In genomic region chr20:34090645-34091044, GRCh38 we compare ENCODE assay signal across 10 cellular contexts.
"Had no signal": no experiment of that assay in that cellular context is flagged by ENCODE, and none has a peak within 500 bp of the region (broad histone marks: within the 10 kb centered on the region; RNA-seq: fewer than 3 reads in every experiment).

No MANE protein-coding gene starts in this region.

- ATAC-seq: activated CD4-positive, CD25-positive, alpha-beta regulatory T cell treated with anti-CD3 and anti-CD28 coated beads, Interleukin-2, amount 50 U/mL, for 24 hours; body of pancreas; naive thymus-derived CD4-positive, alpha-beta T cell had no signal

- H3K4me3 Mint-ChIP-seq: activated naive CD4-positive, alpha-beta T cell treated with anti-CD3 and anti-CD28 coated beads, Interleukin-2, amount 10 ng/mL, durations not matched to agents 7 days and 5 days; activated T-helper 1 cell treated with anti-CD3 and anti-CD28 coated beads, Interleukin-12 subunit alpha, Interleukin-12 subunit beta, Interleukin-2, Interleukin-4 antibody, amounts not matched to agents 30 ng/mL and 10 ng/mL and 1 ng/mL, durations not matched to agents 14 hours and 24 hours and 36 hours; naive thymus-derived CD4-positive, alpha-beta T cell had no signal

- H3K27me3 Mint-ChIP-seq: activated naive CD4-positive, alpha-beta T cell treated with anti-CD3 and anti-CD28 coated beads, Interleukin-2, amount 10 ng/mL, durations not matched to agents 7 days and 5 days; naive thymus-derived CD4-positive, alpha-beta T cell had no signal

- H3K27ac Mint-ChIP-seq: activated T-helper 1 cell treated with anti-CD3 and anti-CD28 coated beads, Interleukin-12 subunit alpha, Interleukin-12 subunit beta, Interleukin-2, Interleukin-4 antibody, amounts not matched to agents 30 ng/mL and 10 ng/mL and 1 ng/mL, durations not matched to agents 14 hours and 24 hours and 36 hours had no signal

- H3K9me3 Mint-ChIP-seq: activated naive CD4-positive, alpha-beta T cell treated with anti-CD3 and anti-CD28 coated beads, Interleukin-2, amount 10 ng/mL, durations not matched to agents 7 days and 5 days; activated T-helper 1 cell treated with anti-CD3 and anti-CD28 coated beads, Interleukin-12 subunit alpha, Interleukin-12 subunit beta, Interleukin-2, Interleukin-4 antibody, amounts not matched to agents 30 ng/mL and 10 ng/mL and 1 ng/mL, durations not matched to agents 14 hours and 24 hours and 36 hours; naive thymus-derived CD4-positive, alpha-beta T cell had no signal

- DNase-seq: activated CD4-positive, alpha-beta T cell treated with anti-CD3 and anti-CD28 coated beads, Interleukin-2, amount 50 U/mL, for 4 hours; activated naive CD4-positive, alpha-beta T cell treated with anti-CD3 and anti-CD28 coated beads, Interleukin-2, amount 10 ng/mL, durations not matched to agents 7 days and 5 days; amniotic stem cell; body of pancreas; glutamatergic neuron; naive thymus-derived CD4-positive, alpha-beta T cell; stimulated activated CD4-positive, alpha-beta T cell treated with anti-CD3 and anti-CD28 coated beads, Interleukin-4, amount 100 ng/mL, for 1 hour; transverse colon had no signal
